Comparison of ENCODE assay signal across 19 cellular contexts in genomic region chr18:10563886-10564285, GRCh38. TPM values are rescaled to one million over a fixed set of nuclear protein-coding genes. Genes with fewer than 3 reads are reported as not detected.
A peak's percentile ranks its signal among the peaks of the same experiment; 100 is the strongest.
DNase-seq lines count a peak whose midpoint lies in the region; ATAC-seq and TF ChIP-seq lines count a peak whose summit lies in the region.
"Had no signal": no experiment of that assay in that cellular context is flagged by ENCODE, and none has a peak within 500 bp of the region (broad histone marks: within the 10 kb centered on the region; RNA-seq: fewer than 3 reads in every experiment).

No MANE protein-coding gene starts in this region.

- peak; percentile 47 for DNase-seq in activated effector memory CD4-positive, alpha-beta T cell treated with anti-CD3 and anti-CD28 coated beads, Interleukin-2, amount 50 U/mL, for 16 hours
- DNase-seq in activated effector memory CD4-positive, alpha-beta T cell treated with Interleukin-2 at 50 U/mL for 16 hours, result no peak
- no peak for DNase-seq in T-helper 17 cell
- no peak for DNase-seq in heart right ventricle
- DNase-seq in thyroid gland, result peak; percentile 92 to 97
- DNase-seq in progenitor cell of endocrine pancreas (ENCODE audit: low spot score, unreplicated experiment), result no peak
- DNase-seq: 8988T; activated CD4-positive, alpha-beta memory T cell treated with anti-CD3 and anti-CD28 coated beads for 36 hours; activated naive CD4-positive, alpha-beta T cell treated with anti-CD3 and anti-CD28 coated beads, Interleukin-2, amount 50 U/mL, for 16 hours; left lung; NCI-H510A treated with DMSO at 0.1 percent for 48 hours; ovary; SIG-M5 had no signal

- no peak overlapping the region for H3K4me3 ChIP-seq in heart right ventricle
- H3K4me3 ChIP-seq in thyroid gland (replicated peaks in 1 of 3), result no peak overlapping the region
- H3K4me3 ChIP-seq: body of pancreas, left lung, ovary had no signal

- H3K9me3 Mint-ChIP-seq in progenitor cell of endocrine pancreas (ENCODE audit: low read depth), result no peaks in the 10 kb centered on the region
- H3K9me3 Mint-ChIP-seq: activated CD4-positive, alpha-beta memory T cell treated with anti-CD3 and anti-CD28 coated beads for 36 hours; T-helper 1 cell treated with Interleukin-12 subunit alpha and Interleukin-12 subunit beta and Interleukin-4 antibody, amounts not matched to agents 30 μg/mL and 1 μg/mL, for 36 hours had no signal

- H3K27ac ChIP-seq in heart right ventricle, result no peak overlapping the region
- peak overlapping the region; percentile 67 to 87 (median 85) for H3K27ac ChIP-seq in thyroid gland
- H3K27ac ChIP-seq: body of pancreas, left lung, ovary, VCaP had no signal

- H3K27ac Mint-ChIP-seq in T-helper 17 cell (no peak overlapping the region), progenitor cell of endocrine pancreas (no peak overlapping the region)
- H3K27ac Mint-ChIP-seq: activated CD4-positive, alpha-beta memory T cell treated with anti-CD3 and anti-CD28 coated beads for 36 hours; B cell; T-helper 1 cell treated with Interleukin-12 subunit alpha and Interleukin-12 subunit beta and Interleukin-4 antibody, amounts not matched to agents 30 μg/mL and 1 μg/mL, for 36 hours had no signal

- 74 to 83% methylated on average over 9 of the region's 9 CpGs for WGBS in heart right ventricle, 2 donors
- WGBS in thyroid gland, 2 donors, result 61 to 80% methylated on average over 9 of the region's 9 CpGs

- ATAC-seq in T-helper 17 cell (no peak), heart right ventricle (peak in 5 of 8 donors; percentile 40 to 70 (median 44)), GM19328 (IDR thresholded peaks at IDR 0.05; ENCODE audit: unreplicated experiment) (no peak), GM18861 (IDR thresholded peaks at IDR 0.05; ENCODE audit: unreplicated experiment) (no peak)
- ATAC-seq: body of pancreas, left lung had no signal

- TF ChIP-seq POLR2A in thyroid gland (IDR thresholded peaks at IDR 0.05), result no peak

- H3K4me1 Mint-ChIP-seq in T-helper 17 cell, result peaks cover 19% of the 10 kb centered on the region
- H3K4me1 Mint-ChIP-seq in progenitor cell of endocrine pancreas (ENCODE audit: low read depth), result peaks cover 2% of the 10 kb centered on the region

- H3K4me3 Mint-ChIP-seq in T-helper 17 cell, result peak overlapping the region; percentile 49
- no peak overlapping the region for H3K4me3 Mint-ChIP-seq in progenitor cell of endocrine pancreas (ENCODE audit: low read depth)
- H3K4me3 Mint-ChIP-seq: activated CD4-positive, alpha-beta memory T cell treated with anti-CD3 and anti-CD28 coated beads for 36 hours; B cell; T-helper 1 cell treated with Interleukin-12 subunit alpha and Interleukin-12 subunit beta and Interleukin-4 antibody, amounts not matched to agents 30 μg/mL and 1 μg/mL, for 36 hours had no signal

- H3K9me3 ChIP-seq in T-helper 17 cell (ENCODE audit: control insufficient read depth, low read length, poor library complexity, severe bottlenecking) (no peaks in the 10 kb centered on the region), heart right ventricle (no peaks in the 10 kb centered on the region), thyroid gland (no peaks in the 10 kb centered on the region)
- H3K9me3 ChIP-seq: body of pancreas, left lung, ovary had no signal

- H3K36me3 Mint-ChIP-seq in T-helper 17 cell (ENCODE audit: low read depth), result no peaks in the 10 kb centered on the region
- no peaks in the 10 kb centered on the region for H3K36me3 Mint-ChIP-seq in progenitor cell of endocrine pancreas (ENCODE audit: insufficient read depth)

- TF ChIP-seq CTCF in heart right ventricle (IDR thresholded peaks at IDR 0.05) (no peak), thyroid gland (IDR thresholded peaks at IDR 0.05) (no peak), progenitor cell of endocrine pancreas (IDR thresholded peaks at IDR 0.05; ENCODE audit: unreplicated experiment) (no peak)

- peaks cover 0 to 18% (median 12%) of the 10 kb centered on the region in 9 donors for H3K4me1 ChIP-seq in heart right ventricle
- peaks cover 13 to 17% of the 10 kb centered on the region in 2 donors for H3K4me1 ChIP-seq in thyroid gland

- H3K36me3 ChIP-seq in heart right ventricle (peaks cover 0 to 4% (median 0%) of the 10 kb centered on the region in 9 donors), thyroid gland (no peaks in the 10 kb centered on the region)
- H3K36me3 ChIP-seq: left lung, ovary had no signal

- intact Hi-C loops in heart right ventricle (cut with DNase I) (loop anchor here in 8 of 10 donors (5.0 to 10.0 kb wide), 7 partner anchors 153 to 991 kb away; no protein-coding TSS in a partner anchor), thyroid gland (cut with DNase I) (no loop called here)

- H3K27me3 Mint-ChIP-seq in T-helper 17 cell (no peaks in the 10 kb centered on the region), progenitor cell of endocrine pancreas (no peaks in the 10 kb centered on the region)
- H3K27me3 Mint-ChIP-seq: activated CD4-positive, alpha-beta memory T cell treated with anti-CD3 and anti-CD28 coated beads for 36 hours; B cell had no signal

- H3K27me3 ChIP-seq in heart right ventricle (no peaks in the 10 kb centered on the region), thyroid gland (no peaks in the 10 kb centered on the region)
- H3K27me3 ChIP-seq: body of pancreas, left lung, ovary had no signal

RNA-seq across cellular contexts. Expression of gene NAPG, which starts 38.1 kb away (rescaled TPM):
- total RNA-seq in T-helper 17 cell (10 to 100 TPM; 31.2 to 37.9 TPM), heart right ventricle (10 to 100 TPM; 30.5 to 49.9 (median 37.6) TPM), thyroid gland (10 to 100 TPM; 47.5 to 56.4 (median 53.1) TPM), progenitor cell of endocrine pancreas (27.2 and 27.3 TPM in 2 replicates)
- 10 to 100 TPM; 14.3 to 14.4 TPM for polyA plus RNA-seq in heart right ventricle

Comparison
In these comparisons a context has a peak if more than half of its experiments do, and no peak if none do; other contexts are left out.
1. DNase-seq: peak in activated effector memory CD4-positive, alpha-beta T cell treated with anti-CD3 and anti-CD28 coated beads, Interleukin-2, amount 50 U/mL, for 16 hours (single experiment) and thyroid gland (2 of 2); none in activated effector memory CD4-positive, alpha-beta T cell treated with Interleukin-2 at 50 U/mL for 16 hours (single experiment), T-helper 17 cell (0 of 3), heart right ventricle (0 of 2) and progenitor cell of endocrine pancreas (single experiment).
2. ATAC-seq: peak in heart right ventricle (5 of 8); none in T-helper 17 cell (single experiment), GM19328 (single experiment) and GM18861 (single experiment).
3. H3K27ac ChIP-seq: peak in thyroid gland (3 of 3); none in heart right ventricle (0 of 10).